30 cellular contexts compared by ENCODE assay signal in genomic region chr4:107071108-107071507, GRCh38. TPM values are rescaled to one million over a fixed set of nuclear protein-coding genes. Genes with fewer than 3 reads are reported as not detected.
"Had no signal": no experiment of that assay in that cellular context is flagged by ENCODE, and none has a peak within 500 bp of the region (broad histone marks: within the 10 kb centered on the region; RNA-seq: fewer than 3 reads in every experiment).

No MANE protein-coding gene starts in this region.

- H3K4me3 ChIP-seq: esophagus squamous epithelium, heart right ventricle, lower lobe of right lung, right atrium auricular region, smooth muscle cell, suprapubic skin, transverse colon, upper lobe of right lung, uterus had no signal

- H3K4me1 ChIP-seq: esophagus squamous epithelium, heart right ventricle, lower lobe of right lung, parathyroid adenoma, right atrium auricular region, suprapubic skin, transverse colon, upper lobe of right lung, uterus had no signal

- H3K36me3 ChIP-seq: esophagus squamous epithelium, heart right ventricle, lower lobe of right lung, right atrium auricular region, suprapubic skin, transverse colon, upper lobe of right lung, uterus had no signal

- H2AFZ ChIP-seq: parathyroid adenoma had no signal

- H3K4me2 ChIP-seq: smooth muscle cell had no signal

- FAIRE-seq: endometrium, keratinocyte had no signal

- H3K9ac ChIP-seq: parathyroid adenoma had no signal

- H3K79me2 ChIP-seq: parathyroid adenoma had no signal

- H3K27me3 ChIP-seq: esophagus squamous epithelium, heart right ventricle, right atrium auricular region, suprapubic skin, transverse colon, upper lobe of right lung, uterus had no signal

- H3K9me3 ChIP-seq: esophagus squamous epithelium, lower lobe of right lung, right atrium auricular region, suprapubic skin, transverse colon, upper lobe of right lung, uterus had no signal

- H3K27ac ChIP-seq: esophagus squamous epithelium, heart right ventricle, lower lobe of right lung, parathyroid adenoma, right atrium auricular region, suprapubic skin, transverse colon, upper lobe of right lung, uterus had no signal

- DNase-seq: cortex of kidney; effector memory CD8-positive, alpha-beta T cell; erythroblast; esophagus squamous epithelium; foreskin melanocyte; glutamatergic neuron; heart right ventricle; hypothalamus; immature natural killer cell; left ventricle myocardium superior; lower lobe of right lung; natural killer cell; occipital lobe; stimulated activated CD4-positive, alpha-beta T cell treated with anti-CD3 and anti-CD28 coated beads, Interleukin-12 subunit alpha, Interleukin-12 subunit beta, amount 100 ng/mL, for 4 hours; stimulated activated CD4-positive, alpha-beta T cell treated with anti-CD3 and anti-CD28 coated beads, Interleukin-1b, Interleukin-23, amount 100 ng/mL, for 48 hours; stimulated activated CD4-positive, alpha-beta T cell treated with anti-CD3 and anti-CD28 coated beads, Interleukin-4, amount 100 ng/mL, for 1 hour; stimulated activated CD8-positive, alpha-beta memory T cell treated with anti-CD3 and anti-CD28 coated beads, Interleukin-4, amount 100 ng/mL, for 48 hours; stimulated activated naive CD4-positive, alpha-beta T cell; stimulated activated naive CD8-positive, alpha-beta T cell treated with anti-CD3 and anti-CD28 coated beads, Interleukin-15, amount 100 ng/mL, for 72 hours; transverse colon; upper lobe of right lung; uterus had no signal

- ATAC-seq: effector memory CD8-positive, alpha-beta T cell; heart right ventricle; left ventricle myocardium superior; lower lobe of right lung; natural killer cell; sciatic nerve; stimulated activated naive CD8-positive, alpha-beta T cell treated with anti-CD3 and anti-CD28 coated beads, Interleukin-15, amount 100 ng/mL, for 72 hours; upper lobe of right lung had no signal

RNA-seq across cellular contexts. Expression of gene DKK2, which starts 35.0 kb away (rescaled TPM):
- total RNA-seq: dermis microvascular lymphatic vessel endothelial cell had no signal
- polyA plus RNA-seq: immature natural killer cell had no signal
